ENCODE assay signal across 8 cellular contexts in the genomic region with DNA sequence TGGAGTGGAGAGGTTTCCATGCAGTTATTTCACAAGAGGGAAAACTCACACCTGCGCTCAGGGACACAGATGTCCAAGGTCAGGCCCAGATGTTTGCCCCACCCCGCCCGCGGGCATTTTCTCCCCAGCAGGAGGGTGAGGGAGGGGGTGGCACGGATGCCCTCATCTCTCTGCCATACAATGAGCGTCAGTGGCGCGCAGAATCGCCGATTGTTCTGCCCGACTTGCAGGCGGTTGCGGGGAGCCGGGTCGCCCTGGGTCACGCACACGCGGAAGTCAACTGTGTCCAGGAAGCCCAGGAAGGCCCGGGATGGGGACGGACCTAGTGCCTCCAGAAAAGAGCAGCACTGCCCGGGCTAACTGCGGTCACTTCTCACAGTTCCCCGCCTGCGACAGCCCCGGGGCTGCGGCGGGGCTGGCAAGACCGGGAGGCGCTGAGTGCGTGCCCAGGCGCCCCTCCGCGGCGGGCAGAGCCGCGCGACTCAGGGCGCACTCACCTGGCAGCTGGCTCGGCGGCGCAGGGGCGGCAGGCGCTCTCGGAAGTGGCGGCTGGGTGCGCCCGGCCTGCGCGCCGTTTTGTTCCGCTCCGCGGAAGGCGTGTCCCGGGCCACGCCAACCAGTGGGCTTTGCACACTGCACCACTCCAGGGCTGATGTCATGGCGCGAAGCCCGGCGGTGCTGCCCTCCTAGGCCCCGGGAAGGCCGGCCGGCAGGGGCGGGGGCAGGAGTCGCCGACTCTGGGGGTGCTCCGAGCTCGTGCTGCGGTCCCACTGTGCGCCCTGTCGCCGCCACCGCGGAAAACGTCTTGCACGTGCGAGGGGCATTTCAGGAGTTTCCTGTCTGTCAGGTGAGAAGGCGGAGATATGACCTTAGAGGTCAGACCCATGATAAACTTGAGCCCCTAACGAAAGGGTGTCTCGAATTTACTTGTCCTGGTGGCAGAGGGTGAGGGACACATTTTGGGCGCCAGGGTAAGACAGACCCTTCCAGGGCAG. TPM values are rescaled to one million over a fixed set of nuclear protein-coding genes. Genes with fewer than 3 reads are reported as not detected.
A peak's percentile ranks its signal among the peaks of the same experiment; 100 is the strongest.
DNase-seq lines count a peak whose midpoint lies in the region; ATAC-seq and TF ChIP-seq lines count a peak whose summit lies in the region.

A gene (minus strand): TSS at position 551 of the 995 bp plus-strand sequence. CDS start 10,820 bp downstream, outside the sequence.

- no peaks in the 10 kb centered on the region for H3K27me3 Mint-ChIP-seq in activated T-cell treated with anti-CD3 and anti-CD28 coated beads, Interleukin-2, amount 50 U/mL, for 72 hours (ENCODE audit: low read depth)
- no peaks in the 10 kb centered on the region for H3K27me3 Mint-ChIP-seq in natural killer cell treated with Interleukin-12 subunit alpha and Interleukin-12 subunit beta and Interleukin-15 and Interleukin-18, amount 100 ng/mL, for 72 hours

- H3K36me3 Mint-ChIP-seq in activated T-cell treated with anti-CD3 and anti-CD28 coated beads, Interleukin-2, amount 50 U/mL, for 72 hours (ENCODE audit: insufficient read depth in 2 of 2): no peaks in the 10 kb centered on the region
- H3K36me3 Mint-ChIP-seq in natural killer cell treated with Interleukin-12 subunit alpha and Interleukin-12 subunit beta and Interleukin-15 and Interleukin-18, amount 100 ng/mL, for 72 hours: no peaks in the 10 kb centered on the region

- no peak for TF ChIP-seq CTCF in GM20000 (IDR thresholded peaks at IDR 0.05; ENCODE audit: extremely low read depth, missing control alignments)
- no peak for TF ChIP-seq CTCF in fibroblast of mammary gland (conservative IDR thresholded peaks at IDR 0.05; ENCODE audit: control insufficient read depth, insufficient read depth, low read depth, low read length)

- peak; percentile 98 for ATAC-seq in activated T-cell treated with anti-CD3 and anti-CD28 coated beads, Interleukin-2, amount 50 U/mL, for 72 hours (replicated peaks in 1 of 2)
- peak; percentile 97 to 99 for ATAC-seq in natural killer cell treated with Interleukin-12 subunit alpha and Interleukin-12 subunit beta and Interleukin-15 and Interleukin-18, amount 100 ng/mL, for 72 hours
- ATAC-seq in stimulated activated naive CD8-positive, alpha-beta T cell treated with anti-CD3 and anti-CD28 coated beads, Interleukin-15, Interleukin-2, amounts not matched to agents 100 U/mL and 50 U/mL, for 24 hours: peak; percentile 98

- DNase-seq in COLO668 (lab: John Stamatoyannopoulos, UW; ENCODE audit: unreplicated experiment): peak; percentile 95
- peak; percentile 96 for DNase-seq in GM20000 (ENCODE audit: low spot score)
- DNase-seq in HUDEP-2 (lab: John Stamatoyannopoulos, UW; ENCODE audit: unreplicated experiment in 76 of 76): peak in 71 of 76 experiments; percentile 22 to 81 (median 61)
- DNase-seq in activated T-cell treated with anti-CD3 and anti-CD28 coated beads, Interleukin-2, amount 50 U/mL, for 72 hours: peak; percentile 86 to 88
- peak; percentile 72 for DNase-seq in fibroblast of mammary gland (ENCODE audit: low read depth)
- peak; percentile 86 for DNase-seq in natural killer cell treated with Interleukin-12 subunit alpha and Interleukin-12 subunit beta and Interleukin-15 and Interleukin-18, amount 100 ng/mL, for 72 hours (ENCODE audit: low spot score)
- peak; percentile 85 for DNase-seq in stimulated activated naive CD8-positive, alpha-beta T cell treated with anti-CD3 and anti-CD28 coated beads, Interleukin-15, Interleukin-2, amounts not matched to agents 100 U/mL and 50 U/mL, for 24 hours

- H3K4me3 Mint-ChIP-seq in activated T-cell treated with anti-CD3 and anti-CD28 coated beads, Interleukin-2, amount 50 U/mL, for 72 hours: peak within 1 kb of the TSS; percentile 92 to 96
- H3K4me3 Mint-ChIP-seq in natural killer cell treated with Interleukin-12 subunit alpha and Interleukin-12 subunit beta and Interleukin-15 and Interleukin-18, amount 100 ng/mL, for 72 hours: peak within 1 kb of the TSS; percentile 90

- H3K27ac Mint-ChIP-seq in activated T-cell treated with anti-CD3 and anti-CD28 coated beads, Interleukin-2, amount 50 U/mL, for 72 hours: peak within 1 kb of the TSS; percentile 88
- H3K27ac Mint-ChIP-seq in natural killer cell treated with Interleukin-12 subunit alpha and Interleukin-12 subunit beta and Interleukin-15 and Interleukin-18, amount 100 ng/mL, for 72 hours: peak within 1 kb of the TSS; percentile 66 to 84

- H3K9me3 Mint-ChIP-seq in activated T-cell treated with anti-CD3 and anti-CD28 coated beads, Interleukin-2, amount 50 U/mL, for 72 hours: no peaks in the 10 kb centered on the region
- no peaks in the 10 kb centered on the region for H3K9me3 Mint-ChIP-seq in natural killer cell treated with Interleukin-12 subunit alpha and Interleukin-12 subunit beta and Interleukin-15 and Interleukin-18, amount 100 ng/mL, for 72 hours

- peak within 1 kb of the TSS; percentile 62 for H3K4me3 ChIP-seq in fibroblast of mammary gland (ENCODE audit: control insufficient read depth, low read depth, low read length)

- peaks cover 33% of the 10 kb centered on the region for H3K4me1 Mint-ChIP-seq in activated T-cell treated with anti-CD3 and anti-CD28 coated beads, Interleukin-2, amount 50 U/mL, for 72 hours (ENCODE audit: low read depth)
- H3K4me1 Mint-ChIP-seq in natural killer cell treated with Interleukin-12 subunit alpha and Interleukin-12 subunit beta and Interleukin-15 and Interleukin-18, amount 100 ng/mL, for 72 hours (ENCODE audit: low read depth in 2 of 2): peaks cover 20 to 22% of the 10 kb centered on the region in 2 donors

TF ChIP-seq in PFSK-1, 5 proteins besides CTCF, POLR2A, EP300 and RAD21:
- TF ChIP-seq POLR2AphosphoS5 (IDR thresholded peaks at IDR 0.05; ENCODE audit: low read depth, low read length) (0 out of 2 replicates have a peak, but pooled peaks have one; percentile 26), FOXP2 (optimal IDR thresholded peaks at IDR 0.05; ENCODE audit: borderline replicate concordance, extremely low read depth, extremely low read length, insufficient read depth) (no peak), TAF1 (IDR thresholded peaks at IDR 0.05; ENCODE audit: borderline replicate concordance, insufficient read depth, low read length) (no peak), SIN3A (IDR thresholded peaks at IDR 0.05; ENCODE audit: borderline replicate concordance, insufficient read depth, low read length) (no peak)
- TF ChIP-seq, protein P1, sequence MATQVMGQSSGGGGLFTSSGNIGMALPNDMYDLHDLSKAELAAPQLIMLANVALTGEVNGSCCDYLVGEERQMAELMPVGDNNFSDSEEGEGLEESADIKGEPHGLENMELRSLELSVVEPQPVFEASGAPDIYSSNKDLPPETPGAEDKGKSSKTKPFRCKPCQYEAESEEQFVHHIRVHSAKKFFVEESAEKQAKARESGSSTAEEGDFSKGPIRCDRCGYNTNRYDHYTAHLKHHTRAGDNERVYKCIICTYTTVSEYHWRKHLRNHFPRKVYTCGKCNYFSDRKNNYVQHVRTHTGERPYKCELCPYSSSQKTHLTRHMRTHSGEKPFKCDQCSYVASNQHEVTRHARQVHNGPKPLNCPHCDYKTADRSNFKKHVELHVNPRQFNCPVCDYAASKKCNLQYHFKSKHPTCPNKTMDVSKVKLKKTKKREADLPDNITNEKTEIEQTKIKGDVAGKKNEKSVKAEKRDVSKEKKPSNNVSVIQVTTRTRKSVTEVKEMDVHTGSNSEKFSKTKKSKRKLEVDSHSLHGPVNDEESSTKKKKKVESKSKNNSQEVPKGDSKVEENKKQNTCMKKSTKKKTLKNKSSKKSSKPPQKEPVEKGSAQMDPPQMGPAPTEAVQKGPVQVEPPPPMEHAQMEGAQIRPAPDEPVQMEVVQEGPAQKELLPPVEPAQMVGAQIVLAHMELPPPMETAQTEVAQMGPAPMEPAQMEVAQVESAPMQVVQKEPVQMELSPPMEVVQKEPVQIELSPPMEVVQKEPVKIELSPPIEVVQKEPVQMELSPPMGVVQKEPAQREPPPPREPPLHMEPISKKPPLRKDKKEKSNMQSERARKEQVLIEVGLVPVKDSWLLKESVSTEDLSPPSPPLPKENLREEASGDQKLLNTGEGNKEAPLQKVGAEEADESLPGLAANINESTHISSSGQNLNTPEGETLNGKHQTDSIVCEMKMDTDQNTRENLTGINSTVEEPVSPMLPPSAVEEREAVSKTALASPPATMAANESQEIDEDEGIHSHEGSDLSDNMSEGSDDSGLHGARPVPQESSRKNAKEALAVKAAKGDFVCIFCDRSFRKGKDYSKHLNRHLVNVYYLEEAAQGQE (IDR thresholded peaks at IDR 0.05; ENCODE audit: insufficient read depth in 1 of 2, low read depth in 2 of 2, low read length in 2 of 2): no peak

RNA-seq across cellular contexts. Expression of the gene that starts here (rescaled TPM):
- polyA plus RNA-seq in PFSK-1 (2012; ENCODE audit: insufficient read length, low read depth): 139 TPM
- 10 to 100 TPM; 44.7 to 52.6 TPM for total RNA-seq in activated T-cell treated with anti-CD3 and anti-CD28 coated beads, Interleukin-2, amount 50 U/mL, for 72 hours
- total RNA-seq in natural killer cell treated with Interleukin-12 subunit alpha and Interleukin-12 subunit beta and Interleukin-15 and Interleukin-18, amount 100 ng/mL, for 72 hours: 10 to 100 TPM; 41.6 to 57.8 TPM

Comparison
In these comparisons a context has a peak if more than half of its experiments do, and no peak if none do; other contexts are left out.
1. Peak in every context shown above with its lines: DNase-seq, ATAC-seq and H3K4me3 ChIP-seq.